In the genomic region with DNA sequence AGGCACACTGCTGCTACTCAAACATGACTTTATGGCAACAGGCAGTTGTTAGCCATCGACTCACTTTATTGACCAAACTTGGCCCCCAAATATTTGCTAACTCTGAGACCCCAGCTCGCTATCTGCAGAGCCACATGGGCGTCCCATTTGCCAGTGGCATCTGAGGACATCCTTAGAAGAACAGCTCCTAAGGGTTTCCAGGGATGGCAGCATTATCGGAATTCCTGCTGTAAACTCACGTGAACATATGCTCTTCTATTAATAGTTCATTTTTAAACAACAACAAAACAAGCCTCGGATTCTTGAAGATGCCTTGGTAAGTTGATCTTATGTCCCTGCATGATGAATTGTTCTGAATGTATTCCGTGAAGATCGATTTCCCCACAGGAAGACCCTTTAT, we compare ENCODE assay signal across 6 cellular contexts.
"Had no signal": no experiment of that assay in that cellular context is flagged by ENCODE, and none has a peak within 500 bp of the region (broad histone marks: within the 10 kb centered on the region; RNA-seq: fewer than 3 reads in every experiment).

No MANE protein-coding gene starts in this region.

- H3K27ac ChIP-seq: HL-60 had no signal

- H3K4me3 ChIP-seq: GM23338 had no signal

- DNase-seq: H9, HCEC 1CT, KBM-7 had no signal

- H3K4me2 ChIP-seq: GM23338 had no signal

- H2AFZ ChIP-seq: GM23338 had no signal

- ATAC-seq: GM23338, HepG2 had no signal

- FAIRE-seq: HepG2 had no signal
